In the genomic region with DNA sequence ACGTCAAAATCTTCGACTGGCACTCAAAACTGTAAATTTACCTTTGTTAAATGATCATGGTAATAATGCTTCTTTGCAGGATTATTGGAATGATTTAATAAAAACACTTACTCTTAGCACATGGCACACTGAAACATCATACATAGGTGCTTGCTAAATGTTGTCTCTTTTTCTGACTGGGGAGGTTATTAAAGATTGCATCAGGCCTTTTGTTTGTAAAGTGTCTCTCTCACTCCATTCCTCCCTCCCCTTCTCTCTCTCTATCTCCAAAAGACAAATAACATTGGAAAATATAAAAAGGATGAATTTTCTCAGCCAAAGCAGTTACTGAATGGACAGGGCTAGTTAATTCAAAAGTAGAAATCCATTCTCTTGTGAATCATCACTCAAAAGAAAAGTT, we compare ENCODE assay signal across 22 cellular contexts.
"Had no signal": no experiment of that assay in that cellular context is flagged by ENCODE, and none has a peak within 500 bp of the region (broad histone marks: within the 10 kb centered on the region; RNA-seq: fewer than 3 reads in every experiment).

No MANE protein-coding gene starts in this region.

- H3K36me3 Mint-ChIP-seq: neural progenitor cell had no signal

- H2AFZ ChIP-seq: neural progenitor cell had no signal

- H3K27me3 ChIP-seq: esophagus squamous epithelium, neural progenitor cell, tibial nerve, upper lobe of left lung had no signal

- ATAC-seq: effector memory CD8-positive, alpha-beta T cell; mucosa of descending colon; right cardiac atrium; stimulated activated naive B cell treated with anti-CD40 and anti-IgM and Interleukin-4, amounts not matched to agents 10 μg/mL and 1 μg/mL and 100 μg/mL, for 72 hours had no signal

- H3K9ac ChIP-seq: neural progenitor cell had no signal

- DNase-seq: cortex of kidney; effector memory CD8-positive, alpha-beta T cell; erythroblast; esophagus squamous epithelium; head of caudate nucleus; mesenchymal stem cell; mucosa of descending colon; naive B cell; nucleus accumbens; right cardiac atrium; stimulated activated CD4-positive, alpha-beta T cell treated with anti-CD3 and anti-CD28 coated beads, Interleukin-15, amount 100 ng/mL, for 24 hours; stimulated activated CD4-positive, alpha-beta T cell treated with anti-CD3 and anti-CD28 coated beads, Interleukin-2, amount 100 ng/mL, for 48 hours; stimulated activated naive B cell treated with anti-CD40 and anti-IgM and Interleukin-4, amounts not matched to agents 10 μg/mL and 1 μg/mL and 100 μg/mL, for 72 hours; upper lobe of left lung had no signal

- H3K9me3 ChIP-seq: mucosa of descending colon, prostate gland had no signal

- H3K4me2 ChIP-seq: neural progenitor cell had no signal

- H3K4me3 Mint-ChIP-seq: effector memory CD8-positive, alpha-beta T cell; mesothelial cell of epicardium; naive B cell; nephron; neural progenitor cell; stimulated activated naive B cell treated with anti-CD40 and anti-IgM and Interleukin-4, amounts not matched to agents 10 μg/mL and 1 μg/mL and 100 μg/mL, for 72 hours; stimulated activated naive CD8-positive, alpha-beta T cell treated with anti-CD3 and anti-CD28 coated beads, Interleukin-15, Interleukin-2, amounts not matched to agents 100 ng/mL and 50 ng/mL, for 24 hours had no signal

- H3K4me1 ChIP-seq: esophagus squamous epithelium, neural progenitor cell, prostate gland, tibial nerve, upper lobe of left lung had no signal

- H3K27me3 Mint-ChIP-seq: effector memory CD8-positive, alpha-beta T cell; naive B cell; stimulated activated naive B cell treated with anti-CD40 and anti-IgM and Interleukin-4, amounts not matched to agents 10 μg/mL and 1 μg/mL and 100 μg/mL, for 72 hours; stimulated activated naive CD8-positive, alpha-beta T cell treated with anti-CD3 and anti-CD28 coated beads, Interleukin-15, Interleukin-2, amounts not matched to agents 100 ng/mL and 50 ng/mL, for 24 hours had no signal

- H3K4me1 Mint-ChIP-seq: mesothelial cell of epicardium; naive B cell; stimulated activated naive B cell treated with anti-CD40 and anti-IgM and Interleukin-4, amounts not matched to agents 10 μg/mL and 1 μg/mL and 100 μg/mL, for 72 hours had no signal

- H3K27ac Mint-ChIP-seq: effector memory CD8-positive, alpha-beta T cell; mesothelial cell of epicardium; naive B cell; nephron; neural progenitor cell; stimulated activated naive B cell treated with anti-CD40 and anti-IgM and Interleukin-4, amounts not matched to agents 10 μg/mL and 1 μg/mL and 100 μg/mL, for 72 hours; stimulated activated naive CD8-positive, alpha-beta T cell treated with anti-CD3 and anti-CD28 coated beads, Interleukin-15, Interleukin-2, amounts not matched to agents 100 ng/mL and 50 ng/mL, for 24 hours had no signal

- H3K36me3 ChIP-seq: neural progenitor cell, prostate gland, thoracic aorta, upper lobe of left lung had no signal

- H3K4me3 ChIP-seq: esophagus squamous epithelium, mucosa of descending colon, neural progenitor cell, prostate gland, skin epidermis, thoracic aorta, tibial nerve, upper lobe of left lung had no signal

- H3K27ac ChIP-seq: esophagus squamous epithelium, neural progenitor cell, prostate gland, skin epidermis, thoracic aorta, tibial nerve, upper lobe of left lung had no signal
